ENCODE assay signal across 8 cellular contexts in the genomic region with DNA sequence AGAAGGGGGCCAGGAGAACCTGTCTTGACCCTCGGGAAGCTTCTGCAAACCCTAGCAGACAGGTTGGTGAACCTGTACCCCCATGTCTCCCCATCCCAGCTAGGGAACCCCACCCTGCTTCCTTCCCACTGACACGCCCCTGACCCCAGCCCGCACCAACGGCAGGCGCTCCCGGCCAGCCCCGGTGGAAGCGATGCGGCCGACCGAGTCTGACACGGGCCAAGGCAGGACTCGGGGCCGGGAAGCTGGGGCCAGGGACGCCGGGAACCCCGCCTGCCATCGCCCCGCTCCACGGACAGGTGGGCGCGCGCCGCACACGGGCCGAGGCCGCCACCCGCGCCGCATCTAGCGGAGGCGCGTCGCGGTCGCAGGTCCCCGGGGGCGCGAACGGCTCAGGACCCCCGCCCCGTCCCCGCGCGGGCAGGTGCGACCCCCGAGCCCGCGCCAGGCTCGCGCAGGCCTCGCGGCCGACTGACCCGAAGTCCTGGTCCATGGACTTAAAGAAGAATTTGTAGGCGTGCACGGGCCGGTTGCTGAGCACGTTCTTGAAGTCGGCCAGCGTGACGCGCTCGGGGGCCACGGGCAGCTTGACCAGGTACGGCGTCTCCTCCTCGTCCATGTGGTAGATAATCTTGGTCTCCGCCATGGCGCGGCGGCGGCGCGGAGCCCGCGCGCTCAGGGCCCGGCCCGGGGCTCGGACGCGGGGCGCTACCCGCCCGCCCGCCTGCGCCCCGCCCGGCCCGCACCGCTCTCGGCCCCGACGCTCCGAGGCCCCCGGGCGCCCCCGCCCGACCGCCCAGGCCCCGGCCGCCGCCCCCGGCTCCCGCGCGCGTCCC.
DNase-seq lines count a peak whose midpoint lies in the region; ATAC-seq and TF ChIP-seq lines count a peak whose summit lies in the region.

No MANE protein-coding gene starts in this region.

- peak overlapping the region; percentile 62 to 70 for H3K4me3 ChIP-seq in neutrophil (ENCODE audit: low read depth in 1 of 2, low read length in 1 of 2)

- ATAC-seq in GM18502 (IDR thresholded peaks at IDR 0.05; ENCODE audit: poor library complexity, unreplicated experiment): peak; percentile 38
- peak; percentile 34 for ATAC-seq in HG02623 (IDR thresholded peaks at IDR 0.05; ENCODE audit: unreplicated experiment)

- H3K27ac ChIP-seq in epithelial cell of prostate (peak overlapping the region; percentile 98), neutrophil (no peak overlapping the region)

- H3K36me3 ChIP-seq in neutrophil: no peaks in the 10 kb centered on the region

- H3K4me1 ChIP-seq in neutrophil (ENCODE audit: control insufficient read depth in 1 of 2, insufficient read depth in 1 of 2, low read depth in 1 of 2, low read length in 1 of 2): peaks cover 9% of the 10 kb centered on the region in 2 experiments

- no peak for TF ChIP-seq CTCF in neutrophil (IDR thresholded peaks at IDR 0.05)

- H3K27me3 ChIP-seq in neutrophil: peaks cover 40% of the 10 kb centered on the region

- no peaks in the 10 kb centered on the region for H3K9me3 ChIP-seq in neutrophil

- peak; percentile 68 for DNase-seq in RKO (ENCODE audit: low spot score)
- DNase-seq in epithelial cell of prostate (ENCODE audit: low read depth, low spot score): no peak
- DNase-seq in OCI-M2 (lab: John Stamatoyannopoulos, UW; ENCODE audit: unreplicated experiment): no peak
- no peak for DNase-seq in GF-D8 (lab: John Stamatoyannopoulos, UW)
- no peak for DNase-seq in pons (ENCODE audit: low spot score)
